10 cellular contexts compared by ENCODE assay signal in genomic region chr6:139943391-139943790, GRCh38.
DNase-seq lines count a peak whose midpoint lies in the region; ATAC-seq, FAIRE-seq and TF ChIP-seq lines count a peak whose summit lies in the region.
"Had no signal": no experiment of that assay in that cellular context is flagged by ENCODE, and none has a peak within 500 bp of the region (broad histone marks: within the 10 kb centered on the region; RNA-seq: fewer than 3 reads in every experiment).

No MANE protein-coding gene starts in this region.

- no peak for TF ChIP-seq CTCF in epithelial cell of esophagus (IDR thresholded peaks at IDR 0.05; ENCODE audit: insufficient read depth, low read depth, low read length, missing control alignments)

- no peak overlapping the region for H2AK5ac ChIP-seq in neuronal stem cell (ENCODE audit: low read depth, low read length)

- H3K4me3 ChIP-seq in epithelial cell of esophagus (ENCODE audit: low read length) (no peak overlapping the region), neuronal stem cell (ENCODE audit: low read length in 2 of 2) (no peak overlapping the region), aorta (ENCODE audit: low read length in 2 of 2) (no peak overlapping the region)
- H3K4me3 ChIP-seq: dorsolateral prefrontal cortex had no signal

- no peak overlapping the region for H3K14ac ChIP-seq in neuronal stem cell (ENCODE audit: low read length)

- H3K9me3 ChIP-seq in neuronal stem cell (replicated peaks in 1 of 2; ENCODE audit: control insufficient read depth in 2 of 2, insufficient read depth in 1 of 2, low read depth in 1 of 2, low read length in 2 of 2) (no peaks in the 10 kb centered on the region), aorta (ENCODE audit: control insufficient read depth, low read length) (no peaks in the 10 kb centered on the region)

- no peak for ATAC-seq in GM19455 (IDR thresholded peaks at IDR 0.05; ENCODE audit: unreplicated experiment)
- ATAC-seq in aorta (ENCODE audit: low FRiP score): no peak

- H2BK12ac ChIP-seq in neuronal stem cell (ENCODE audit: low read length): no peak overlapping the region

- intact Hi-C loops in aorta (cut with DNase I): loop anchor here in 1 of 2 donors (2.0 kb wide), 1 partner anchor 569 kb away; the partner anchor contains the start of gene CITED2

- peak overlapping the region; percentile 65 for H2AFZ ChIP-seq in neuronal stem cell (ENCODE audit: low read length)

- H2BK120ac ChIP-seq in neuronal stem cell (ENCODE audit: low read depth, low read length): no peak overlapping the region

- FAIRE-seq in G401.6 (lab: Jason Lieb, UNC): peak; percentile 99

- no peak overlapping the region for H2BK15ac ChIP-seq in neuronal stem cell (ENCODE audit: low read length)

- H3K27ac ChIP-seq in neuronal stem cell (replicated peaks; ENCODE audit: low read length) (no peak overlapping the region), aorta (ENCODE audit: low read depth in 1 of 2, low read length in 2 of 2) (no peak overlapping the region)
- H3K27ac ChIP-seq: dorsolateral prefrontal cortex had no signal

- no peaks in the 10 kb centered on the region for H3K79me1 ChIP-seq in neuronal stem cell (ENCODE audit: low read depth, low read length)

- H3K23ac ChIP-seq in neuronal stem cell (ENCODE audit: low read depth, low read length, poor library complexity): no peak overlapping the region

- DNase-seq in NCI-H748 treated with DMSO at 0.1 percent for 48 hours (lab: John Stamatoyannopoulos, UW) (peak; percentile 33), epithelial cell of esophagus (ENCODE audit: low read depth) (peak; percentile 77), neuronal stem cell (ENCODE audit: low spot score) (no peak), ureter (ENCODE audit: low spot score) (no peak), aorta (no peak), GDM1 (lab: John Stamatoyannopoulos, UW) (no peak)
- DNase-seq: dorsolateral prefrontal cortex, H7 had no signal

- H2BK5ac ChIP-seq in neuronal stem cell (ENCODE audit: low read length): no peak overlapping the region

- H3K4me1 ChIP-seq in neuronal stem cell (ENCODE audit: control insufficient read depth in 2 of 2, insufficient read depth in 1 of 2, low read depth in 1 of 2, low read length in 2 of 2) (peaks cover 3 to 43% of the 10 kb centered on the region in 2 donors), aorta (ENCODE audit: control insufficient read depth in 1 of 2, insufficient read depth in 2 of 2, low read length in 2 of 2) (peaks cover 1 to 7% of the 10 kb centered on the region in 2 donors)

- no peak overlapping the region for H3K9ac ChIP-seq in neuronal stem cell (ENCODE audit: low read depth, low read length, poor library complexity)

- H3K4me2 ChIP-seq in neuronal stem cell (ENCODE audit: insufficient read depth, low read length, poor library complexity, severe bottlenecking): no peak overlapping the region

- no peaks in the 10 kb centered on the region for H3K27me3 ChIP-seq in neuronal stem cell (ENCODE audit: control insufficient read depth in 3 of 3, insufficient read depth in 3 of 3, low read depth in 1 of 3, low read length in 3 of 3)
- no peaks in the 10 kb centered on the region for H3K27me3 ChIP-seq in aorta (ENCODE audit: control insufficient read depth in 1 of 2, insufficient read depth in 2 of 2, low read length in 1 of 2)

- H3K4ac ChIP-seq in neuronal stem cell (ENCODE audit: low read length): no peak overlapping the region

- H4K8ac ChIP-seq in neuronal stem cell (ENCODE audit: low read depth, low read length): no peak overlapping the region

- no peak overlapping the region for H3K18ac ChIP-seq in neuronal stem cell (ENCODE audit: low read length)

- H4K91ac ChIP-seq in neuronal stem cell (ENCODE audit: low read depth, low read length, poor library complexity): no peak overlapping the region

- no peaks in the 10 kb centered on the region for H3K36me3 ChIP-seq in neuronal stem cell (replicated peaks in 1 of 2; ENCODE audit: control insufficient read depth in 2 of 2, insufficient read depth in 2 of 2, low read length in 2 of 2)
- H3K36me3 ChIP-seq in aorta (ENCODE audit: control insufficient read depth in 1 of 2, insufficient read depth in 2 of 2, low read length in 1 of 2): no peaks in the 10 kb centered on the region

Comparison
In these comparisons a context has a peak if more than half of its experiments do, and no peak if none do; other contexts are left out.
1. DNase-seq: peak in NCI-H748 treated with DMSO at 0.1 percent for 48 hours (single experiment) and epithelial cell of esophagus (single experiment); none in neuronal stem cell (single experiment), ureter (single experiment), aorta (0 of 2) and GDM1 (single experiment).